In genomic region chr17:50631908-50632571, GRCh38 we compare ENCODE assay signal across 2 cellular contexts.
A peak's percentile ranks its signal among the peaks of the same experiment; 100 is the strongest.
TF ChIP-seq lines count a peak whose summit lies in the region.

No MANE protein-coding gene starts in this region.

TF ChIP-seq in HEK293, 187 proteins besides CTCF, POLR2A, EP300 and RAD21:
- no peak for TF ChIP-seq ZNF175 (tag by site-specific recombination; IDR thresholded peaks at IDR 0.05)
- peak; percentile 88 for TF ChIP-seq REST (tag by site-specific recombination; IDR thresholded peaks at IDR 0.05)

TF ChIP-seq in HepG2, 621 proteins besides CTCF, POLR2A, EP300 and RAD21:
- TF ChIP-seq HMGXB3 (CRISPR knock-in tag; IDR thresholded peaks at IDR 0.05; ENCODE audit: borderline replicate concordance) (no peak), KLF9 (CRISPR knock-in tag; IDR thresholded peaks at IDR 0.05; ENCODE audit: low read depth) (no peak), KLF15 (CRISPR knock-in tag; IDR thresholded peaks at IDR 0.05; ENCODE audit: borderline replicate concordance) (no peak), REST (IDR thresholded peaks at IDR 0.05; ENCODE audit: borderline replicate concordance in 1 of 2, low read depth in 1 of 2, low read length in 2 of 2) (peak in 1 of 2 experiments; percentile 83; a peak in 3 of 4 replicates), HOXA7 (CRISPR knock-in tag; IDR thresholded peaks at IDR 0.05) (no peak), MIER2 (CRISPR knock-in tag; IDR thresholded peaks at IDR 0.05) (peak; percentile 73), TAF1 (CRISPR knock-in tag; IDR thresholded peaks at IDR 0.05) (no peak), PAXIP1 (CRISPR knock-in tag; conservative IDR thresholded peaks at IDR 0.05) (no peak), ZNF446 (CRISPR knock-in tag; IDR thresholded peaks at IDR 0.05) (no peak), ZNF280D (CRISPR knock-in tag; IDR thresholded peaks at IDR 0.05) (no peak)
